In the genomic region with DNA sequence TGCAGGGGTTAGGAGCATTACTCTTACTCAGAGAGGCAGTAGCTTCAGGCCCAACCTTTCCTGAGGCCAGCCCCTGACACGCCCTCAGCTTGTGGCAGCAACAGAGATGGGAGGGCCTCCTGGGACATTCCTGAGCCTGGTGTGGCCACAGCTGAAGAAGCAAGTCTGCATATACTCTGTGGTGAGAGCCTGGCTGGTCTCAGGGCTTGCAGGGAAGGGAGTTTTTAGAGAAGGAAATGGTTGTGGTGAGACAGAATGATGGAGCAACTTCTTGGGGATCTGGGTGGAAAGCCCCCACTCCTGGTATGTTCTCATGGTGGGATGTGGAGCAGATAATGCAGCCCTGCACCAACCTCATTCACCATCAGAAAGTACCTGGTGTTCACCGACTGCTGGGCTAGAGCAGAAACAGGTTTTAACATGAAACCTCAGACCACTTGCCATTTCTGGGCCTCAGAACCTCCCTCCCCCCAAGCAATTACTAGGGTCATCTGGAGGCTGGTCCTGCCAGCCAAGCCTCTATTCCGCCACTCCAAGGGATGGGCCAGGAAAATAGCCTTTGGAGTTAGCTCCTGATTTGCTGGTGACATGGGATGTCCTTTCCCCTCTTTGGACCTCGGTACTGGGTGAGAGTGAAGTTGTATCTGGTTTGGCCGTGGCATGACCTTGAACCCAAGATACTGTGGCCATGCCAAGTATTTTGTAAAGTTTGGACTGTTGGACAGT, we compare ENCODE assay signal across 8 cellular contexts. TPM values are rescaled to one million over a fixed set of nuclear protein-coding genes. Genes with fewer than 3 reads are reported as not detected.
DNase-seq lines count a peak whose midpoint lies in the region; ATAC-seq and TF ChIP-seq lines count a peak whose summit lies in the region.

No MANE protein-coding gene starts in this region.

- H3K27me3 ChIP-seq in gastroesophageal sphincter (no peaks in the 10 kb centered on the region), prostate gland (replicated peaks; ENCODE audit: insufficient read depth) (no peaks in the 10 kb centered on the region)

- peak overlapping the region; percentile 96 for H3K27ac Mint-ChIP-seq in activated T-cell treated with anti-CD3 and anti-CD28 coated beads, Interleukin-2, amount 50 U/mL, for 72 hours

- peak; percentile 77 for ATAC-seq in GM18867 (IDR thresholded peaks at IDR 0.05; ENCODE audit: unreplicated experiment)
- ATAC-seq in HG02981 (IDR thresholded peaks at IDR 0.05; ENCODE audit: unreplicated experiment), result peak; percentile 82
- ATAC-seq in activated T-cell treated with anti-CD3 and anti-CD28 coated beads, Interleukin-2, amount 50 U/mL, for 72 hours (replicated peaks in 1 of 2), result peak; percentile 90 to 91
- ATAC-seq in gastroesophageal sphincter, result peak; percentile 80

- peak overlapping the region; percentile 66 to 86 for H3K4me3 Mint-ChIP-seq in activated T-cell treated with anti-CD3 and anti-CD28 coated beads, Interleukin-2, amount 50 U/mL, for 72 hours

- 83% methylated on average over 2 of the region's 5 CpGs; no CpG with 5 or more reads in 1 of the 2 donors for WGBS in gastroesophageal sphincter (ENCODE audit: low coverage in 1 of 2), 2 donors
- WGBS in prostate gland, result 60% methylated on average over 5 of the region's 5 CpGs

- H3K4me3 ChIP-seq in gastroesophageal sphincter (no peak overlapping the region), prostate gland (no peak overlapping the region)

- intact Hi-C loops in prostate gland (cut with DNase I), result no loop called here

- no peak for TF ChIP-seq EP300 in gastroesophageal sphincter (IDR thresholded peaks at IDR 0.05)

- no peaks in the 10 kb centered on the region for H3K36me3 ChIP-seq in gastroesophageal sphincter
- no peaks in the 10 kb centered on the region for H3K36me3 ChIP-seq in prostate gland

- H3K36me3 Mint-ChIP-seq in activated T-cell treated with anti-CD3 and anti-CD28 coated beads, Interleukin-2, amount 50 U/mL, for 72 hours (ENCODE audit: insufficient read depth in 2 of 2), result peaks cover 0 to 2% of the 10 kb centered on the region in 2 donors

- TF ChIP-seq POLR2A in gastroesophageal sphincter (IDR thresholded peaks at IDR 0.05) (no peak), prostate gland (IDR thresholded peaks at IDR 0.05) (no peak)

- H3K27me3 Mint-ChIP-seq in activated T-cell treated with anti-CD3 and anti-CD28 coated beads, Interleukin-2, amount 50 U/mL, for 72 hours (ENCODE audit: low read depth), result no peaks in the 10 kb centered on the region

- H3K4me1 Mint-ChIP-seq in activated T-cell treated with anti-CD3 and anti-CD28 coated beads, Interleukin-2, amount 50 U/mL, for 72 hours (ENCODE audit: low read depth), result peaks cover 78% of the 10 kb centered on the region

- peak; percentile 90 for DNase-seq in AG08396 (ENCODE audit: low spot score)
- DNase-seq in NOMO-1 (lab: John Stamatoyannopoulos, UW; ENCODE audit: unreplicated experiment in 2 of 2), result peak; percentile 91 to 95
- peak; percentile 86 to 89 for DNase-seq in activated T-cell treated with anti-CD3 and anti-CD28 coated beads, Interleukin-2, amount 50 U/mL, for 72 hours
- DNase-seq in prostate gland (ENCODE audit: low spot score), result peak; percentile 76
- no peak for DNase-seq in NCI-H748 (lab: John Stamatoyannopoulos, UW; ENCODE audit: unreplicated experiment)

- H3K27ac ChIP-seq in gastroesophageal sphincter (peak overlapping the region in 2 of 4 donors; percentile 53 to 67), prostate gland (peak overlapping the region in 1 of 2 donors; percentile 36)

- H3K4me1 ChIP-seq in gastroesophageal sphincter (peaks cover 6 to 44% (median 35%) of the 10 kb centered on the region in 3 donors), prostate gland (replicated peaks) (no peaks in the 10 kb centered on the region)

- no peak for TF ChIP-seq CTCF in gastroesophageal sphincter (IDR thresholded peaks at IDR 0.05)
- TF ChIP-seq CTCF in prostate gland (IDR thresholded peaks at IDR 0.05), result no peak

- no peaks in the 10 kb centered on the region for H3K9me3 Mint-ChIP-seq in activated T-cell treated with anti-CD3 and anti-CD28 coated beads, Interleukin-2, amount 50 U/mL, for 72 hours

- H3K9me3 ChIP-seq in gastroesophageal sphincter, result no peaks in the 10 kb centered on the region
- no peaks in the 10 kb centered on the region for H3K9me3 ChIP-seq in prostate gland

RNA-seq across cellular contexts. Expression of a gene that starts 28.0 kb away (rescaled TPM):
- 100 to 1,000 TPM in 1 of 2 donors, 10 to 100 TPM in 1; 99.9 to 148 TPM for total RNA-seq in activated T-cell treated with anti-CD3 and anti-CD28 coated beads, Interleukin-2, amount 50 U/mL, for 72 hours
- total RNA-seq in gastroesophageal sphincter (10 to 100 TPM; 19.5 to 25.2 (median 21.8) TPM), prostate gland (10 to 100 TPM; 16.7 to 77.8 TPM)

RNA-seq across cellular contexts. Expression of a gene that starts 44.0 kb away (rescaled TPM):
- total RNA-seq in activated T-cell treated with anti-CD3 and anti-CD28 coated beads, Interleukin-2, amount 50 U/mL, for 72 hours, result 100 to 1,000 TPM; 217 to 223 TPM
- total RNA-seq in gastroesophageal sphincter (100 to 1,000 TPM in 2 of 4 donors, 10 to 100 TPM in 2; 88.9 to 115 (median 97.1) TPM), prostate gland (100 to 1,000 TPM; 120 to 123 TPM)
